Comparison of ENCODE assay signal across 15 cellular contexts in the genomic region with DNA sequence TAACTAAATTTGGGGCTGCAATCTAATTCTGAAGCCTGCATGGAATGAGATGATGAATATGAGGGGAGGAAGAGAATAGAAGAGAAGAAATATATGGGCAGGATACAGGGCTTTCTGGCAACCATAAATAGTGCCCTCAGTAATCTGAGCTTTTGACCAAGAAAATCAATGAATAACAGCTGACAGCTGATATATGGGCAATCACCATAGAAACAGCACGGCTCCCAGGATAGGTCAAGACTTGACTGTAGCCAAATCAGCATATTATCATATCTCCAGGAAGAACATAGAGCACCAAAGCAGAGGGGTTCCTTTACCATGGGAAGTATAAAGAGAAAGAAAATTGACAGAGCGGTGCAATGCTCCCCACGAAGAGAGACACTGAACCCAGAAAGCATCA.
"Had no signal": no experiment of that assay in that cellular context is flagged by ENCODE, and none has a peak within 500 bp of the region (broad histone marks: within the 10 kb centered on the region; RNA-seq: fewer than 3 reads in every experiment).

No MANE protein-coding gene starts in this region.

- H3K27me3 ChIP-seq: neutrophil had no signal

- H3K9me3 ChIP-seq: neutrophil had no signal

- H3K4me3 Mint-ChIP-seq: activated CD8-positive, alpha-beta T cell treated with anti-CD3 and anti-CD28 coated beads for 36 hours; activated naive CD4-positive, alpha-beta T cell treated with anti-CD3 and anti-CD28 coated beads, Interleukin-2, amount 50 U/mL, for 24 hours; mesothelial cell of epicardium; naive B cell; stimulated activated memory B cell treated with anti-CD40 and anti-IgM and Interleukin-4, amounts not matched to agents 10 μg/mL and 1 μg/mL and 100 μg/mL, for 72 hours; T-helper 17 cell; WTC11 had no signal

- H3K9me3 Mint-ChIP-seq: activated naive CD4-positive, alpha-beta T cell treated with anti-CD3 and anti-CD28 coated beads, Interleukin-2, amount 50 U/mL, for 24 hours; mesothelial cell of epicardium; WTC11 had no signal

- H3K4me3 ChIP-seq: dorsolateral prefrontal cortex had no signal

- H3K4me1 Mint-ChIP-seq: activated naive CD4-positive, alpha-beta T cell treated with anti-CD3 and anti-CD28 coated beads, Interleukin-2, amount 50 U/mL, for 24 hours; stimulated activated memory B cell treated with anti-CD40 and anti-IgM and Interleukin-4, amounts not matched to agents 10 μg/mL and 1 μg/mL and 100 μg/mL, for 72 hours; T-helper 17 cell had no signal

- DNase-seq: activated CD4-positive, alpha-beta T cell treated with anti-CD3 and anti-CD28 coated beads for 4 hours; activated CD8-positive, alpha-beta T cell treated with anti-CD3 and anti-CD28 coated beads for 36 hours; activated effector memory CD4-positive, alpha-beta T cell treated with anti-CD3 and anti-CD28 coated beads, Interleukin-2, amount 50 U/mL, for 16 hours; activated T-cell treated with anti-CD3 and anti-CD28 coated beads, Interleukin-2, amount 50 U/mL, for 48 hours; erythroblast; hippocampal formation; naive B cell; stimulated activated CD4-positive, alpha-beta T cell treated with anti-CD3 and anti-CD28 coated beads, Interleukin-2, amount 100 ng/mL, for 48 hours; T-helper 17 cell had no signal

- H3K27ac Mint-ChIP-seq: activated CD8-positive, alpha-beta T cell treated with anti-CD3 and anti-CD28 coated beads for 36 hours; activated naive CD4-positive, alpha-beta T cell treated with anti-CD3 and anti-CD28 coated beads, Interleukin-2, amount 50 U/mL, for 24 hours; mesothelial cell of epicardium; naive B cell; stimulated activated memory B cell treated with anti-CD40 and anti-IgM and Interleukin-4, amounts not matched to agents 10 μg/mL and 1 μg/mL and 100 μg/mL, for 72 hours; T-helper 17 cell; WTC11 had no signal

- H3K27ac ChIP-seq: neutrophil had no signal

- H3K36me3 ChIP-seq: neutrophil had no signal

- H3K36me3 Mint-ChIP-seq: activated naive CD4-positive, alpha-beta T cell treated with anti-CD3 and anti-CD28 coated beads, Interleukin-2, amount 50 U/mL, for 24 hours; mesothelial cell of epicardium; naive B cell; stimulated activated memory B cell treated with anti-CD40 and anti-IgM and Interleukin-4, amounts not matched to agents 10 μg/mL and 1 μg/mL and 100 μg/mL, for 72 hours; WTC11 had no signal

- H3K27me3 Mint-ChIP-seq: activated CD8-positive, alpha-beta T cell treated with anti-CD3 and anti-CD28 coated beads for 36 hours; activated naive CD4-positive, alpha-beta T cell treated with anti-CD3 and anti-CD28 coated beads, Interleukin-2, amount 50 U/mL, for 24 hours; naive B cell; stimulated activated memory B cell treated with anti-CD40 and anti-IgM and Interleukin-4, amounts not matched to agents 10 μg/mL and 1 μg/mL and 100 μg/mL, for 72 hours; T-helper 17 cell had no signal
